In genomic region chr2:181176540-181176939, GRCh38 we compare ENCODE assay signal across 24 cellular contexts.
DNase-seq lines count a peak whose midpoint lies in the region; ATAC-seq and TF ChIP-seq lines count a peak whose summit lies in the region.
"Had no signal": no experiment of that assay in that cellular context is flagged by ENCODE, and none has a peak within 500 bp of the region (broad histone marks: within the 10 kb centered on the region; RNA-seq: fewer than 3 reads in every experiment).

No MANE protein-coding gene starts in this region.

- H3K27me3 ChIP-seq in BJ (ENCODE audit: control insufficient read depth, insufficient read depth, low read length), result no peaks in the 10 kb centered on the region
- no peaks in the 10 kb centered on the region for H3K27me3 ChIP-seq in CD8-positive, alpha-beta T cell (ENCODE audit: insufficient read depth, low read length)

- TF ChIP-seq CTCF in BJ (IDR thresholded peaks at IDR 0.05; ENCODE audit: insufficient read depth, low read depth, low read length), result no peak
- no peak for TF ChIP-seq CTCF in CD8-positive, alpha-beta T cell (IDR thresholded peaks at IDR 0.05)
- TF ChIP-seq CTCF in fibroblast of villous mesenchyme (IDR thresholded peaks at IDR 0.05; ENCODE audit: insufficient read depth, low read depth, low read length), result no peak

- DNase-seq in BJ (ENCODE audit: low read depth) (peak; percentile 11), fibroblast of villous mesenchyme (ENCODE audit: low read depth) (peak; percentile 35), middle frontal gyrus (ENCODE audit: extremely low spot score, low spot score) (no peak), DMS153 (lab: John Stamatoyannopoulos, UW) (no peak)
- no peak for DNase-seq in CD8-positive, alpha-beta T cell
- no peak for DNase-seq in activated CD4-positive, alpha-beta T cell treated with anti-CD3 and anti-CD28 coated beads for 36 hours
- DNase-seq: ACHN; AML-193; COR-L47; DMS53; EL; GOT3; Kasumi-1; MM.1S; NCI-H1092; NCI-H1436 treated with DMSO at 0.1 percent for 48 hours; NCI-H2029; NCI-H748 treated with DMSO at 0.1 percent for 48 hours; NK-92 treated with Interleukin-12 subunit alpha and Interleukin-12 subunit beta, amount 100 ng/mL, for 24 hours had no signal

- no peak overlapping the region for H3K27ac ChIP-seq in CD8-positive, alpha-beta T cell (ENCODE audit: low read depth, low read length)

- H3K9me3 Mint-ChIP-seq in CD8-positive, alpha-beta T cell, result peaks cover 7% of the 10 kb centered on the region
- H3K9me3 Mint-ChIP-seq in activated CD4-positive, alpha-beta T cell treated with anti-CD3 and anti-CD28 coated beads for 36 hours (ENCODE audit: low read depth), result peaks cover 4% of the 10 kb centered on the region

- H3K4me3 ChIP-seq in BJ (ENCODE audit: low read depth, low read length) (no peak overlapping the region), fibroblast of villous mesenchyme (ENCODE audit: low read depth, low read length) (no peak overlapping the region)
- no peak overlapping the region for H3K4me3 ChIP-seq in CD8-positive, alpha-beta T cell (ENCODE audit: low read depth, low read length)
- H3K4me3 ChIP-seq: GM12878 had no signal

- H3K36me3 ChIP-seq in BJ (ENCODE audit: control insufficient read depth, insufficient read depth, low read length), result no peaks in the 10 kb centered on the region
- H3K36me3 ChIP-seq in CD8-positive, alpha-beta T cell (ENCODE audit: insufficient read depth, low read length), result no peaks in the 10 kb centered on the region

- ATAC-seq in CD8-positive, alpha-beta T cell, result no peak
- ATAC-seq in SK-N-SH treated with all-trans-retinoic acid at 6 μM for 48 hours, result no peak
- ATAC-seq in activated CD4-positive, alpha-beta T cell treated with anti-CD3 and anti-CD28 coated beads for 36 hours, result no peak
- ATAC-seq: GM12878, HCT116, Right ventricle myocardium inferior had no signal

- POLR2A ChIA-PET in BJ (lab: Charles Lee), result no interaction called here
- POLR2A ChIA-PET in CD8-positive, alpha-beta T cell (lab: Charles Lee), result no interaction called here
- POLR2A ChIA-PET in activated CD4-positive, alpha-beta T cell treated with anti-CD3 and anti-CD28 coated beads for 36 hours (lab: Charles Lee), result no interaction called here

- no peak overlapping the region for H3K4me3 Mint-ChIP-seq in CD8-positive, alpha-beta T cell
- H3K4me3 Mint-ChIP-seq in activated CD4-positive, alpha-beta T cell treated with anti-CD3 and anti-CD28 coated beads for 36 hours, result no peak overlapping the region
- H3K4me3 Mint-ChIP-seq: CD14-positive monocyte had no signal

- peaks cover 16% of the 10 kb centered on the region for H3K4me1 ChIP-seq in CD8-positive, alpha-beta T cell (ENCODE audit: insufficient read depth, low read length)

- CTCF ChIA-PET in BJ (lab: Yijun Ruan, JAX), result no interaction called here
- CTCF ChIA-PET in CD8-positive, alpha-beta T cell (lab: Charles Lee), result interaction anchor here (1.4 kb wide), 1 partner anchor 222 kb away, joined by 3 read pairs; no protein-coding TSS in a partner anchor
- CTCF ChIA-PET in activated CD4-positive, alpha-beta T cell treated with anti-CD3 and anti-CD28 coated beads for 36 hours (lab: Charles Lee), result interaction anchor here (1.5 kb wide), 1 partner anchor 45 kb away, joined by 3 read pairs; no protein-coding TSS in a partner anchor

- peaks cover 24% of the 10 kb centered on the region for H3K36me3 Mint-ChIP-seq in CD8-positive, alpha-beta T cell
- peaks cover 2% of the 10 kb centered on the region for H3K36me3 Mint-ChIP-seq in activated CD4-positive, alpha-beta T cell treated with anti-CD3 and anti-CD28 coated beads for 36 hours (ENCODE audit: low read depth)
- H3K36me3 Mint-ChIP-seq: CD14-positive monocyte had no signal

- peak overlapping the region; percentile 32 for H3K27ac Mint-ChIP-seq in CD8-positive, alpha-beta T cell
- no peak overlapping the region for H3K27ac Mint-ChIP-seq in activated CD4-positive, alpha-beta T cell treated with anti-CD3 and anti-CD28 coated beads for 36 hours
- H3K27ac Mint-ChIP-seq: CD14-positive monocyte had no signal

- no peaks in the 10 kb centered on the region for H3K9me3 ChIP-seq in CD8-positive, alpha-beta T cell (ENCODE audit: low read length)

- no peaks in the 10 kb centered on the region for H3K27me3 Mint-ChIP-seq in CD8-positive, alpha-beta T cell (ENCODE audit: low read depth)
- H3K27me3 Mint-ChIP-seq in activated CD4-positive, alpha-beta T cell treated with anti-CD3 and anti-CD28 coated beads for 36 hours, result no peaks in the 10 kb centered on the region

- H3K4me1 Mint-ChIP-seq in CD8-positive, alpha-beta T cell (ENCODE audit: low read depth), result peaks cover 58% of the 10 kb centered on the region
- H3K4me1 Mint-ChIP-seq in activated CD4-positive, alpha-beta T cell treated with anti-CD3 and anti-CD28 coated beads for 36 hours, result peaks cover 41% of the 10 kb centered on the region

- intact Hi-C loops in CD8-positive, alpha-beta T cell (cut with DNase I, micrococcal nuclease), result loop anchor here in 1 of 2 experiments (2.0 to 5.0 kb wide), 3 partner anchors 14 to 34 kb away; no protein-coding TSS in a partner anchor
- intact Hi-C loops in activated CD4-positive, alpha-beta T cell treated with anti-CD3 and anti-CD28 coated beads for 36 hours (cut with DNase I, micrococcal nuclease), result no loop called here

TF ChIP-seq in SK-N-SH treated with all-trans-retinoic acid at 6 μM for 48 hours, 23 proteins besides CTCF, POLR2A, EP300 and RAD21:
- TF ChIP-seq CREB5 (CRISPR knock-in tag; IDR thresholded peaks at IDR 0.05; ENCODE audit: low read depth) (no peak), GLIS3 (CRISPR knock-in tag; IDR thresholded peaks at IDR 0.05) (no peak), ESRRG (CRISPR knock-in tag; IDR thresholded peaks at IDR 0.05) (no peak), ISL1 (CRISPR knock-in tag; IDR thresholded peaks at IDR 0.05) (peak; percentile 60; the same call in 1 of the 2 replicates)

Comparison
In these comparisons a context has a peak if more than half of its experiments do, and no peak if none do; other contexts are left out.
1. DNase-seq: peak in BJ (single experiment) and fibroblast of villous mesenchyme (single experiment); none in CD8-positive, alpha-beta T cell (0 of 7), middle frontal gyrus (single experiment), activated CD4-positive, alpha-beta T cell treated with anti-CD3 and anti-CD28 coated beads for 36 hours (single experiment) and DMS153 (single experiment).